19 cellular contexts compared by ENCODE assay signal in genomic region chr1:226026833-226027232, GRCh38.
"Had no signal": no experiment of that assay in that cellular context is flagged by ENCODE, and none has a peak within 500 bp of the region (broad histone marks: within the 10 kb centered on the region; RNA-seq: fewer than 3 reads in every experiment).

No MANE protein-coding gene starts in this region.

- H3K27me3 Mint-ChIP-seq: activated CD4-positive, alpha-beta memory T cell treated with anti-CD3 and anti-CD28 coated beads, Interleukin-2, amount 10 ng/mL, durations not matched to agents 7 days and 5 days; progenitor cell of endocrine pancreas; stimulated activated naive CD8-positive, alpha-beta T cell treated with anti-CD3 and anti-CD28 coated beads, Interleukin-15, amount 100 ng/mL, for 72 hours had no signal

- H3K27ac Mint-ChIP-seq: activated CD4-positive, alpha-beta memory T cell treated with anti-CD3 and anti-CD28 coated beads, Interleukin-2, amount 10 ng/mL, durations not matched to agents 7 days and 5 days; activated CD8-positive, alpha-beta memory T cell treated with anti-CD3 and anti-CD28 coated beads, Interleukin-2, amount 10 ng/mL, durations not matched to agents 7 days and 5 days; activated T-helper 2 cell treated with anti-CD3 and anti-CD28 coated beads, Interferon-gamma antibody, Interleukin-2, Interleukin-4, amounts not matched to agents 10 μg/mL and 5 μg/mL and 100 μg/mL, durations not matched to agents 14 hours and 24 hours and 36 hours; immature natural killer cell; progenitor cell of endocrine pancreas; stimulated activated naive CD8-positive, alpha-beta T cell treated with anti-CD3 and anti-CD28 coated beads, Interleukin-15, amount 100 ng/mL, for 72 hours; T-helper 2 cell treated with Interferon-gamma antibody and Interleukin-4, amounts not matched to agents 5 μg/mL and 100 μg/mL, for 36 hours; WTC11 had no signal

- H3K4me3 ChIP-seq: breast epithelium, left ventricle myocardium inferior, right atrium auricular region, vagina had no signal

- ATAC-seq: activated CD8-positive, alpha-beta memory T cell treated with anti-CD3 and anti-CD28 coated beads, Interleukin-2, amount 10 ng/mL, durations not matched to agents 7 days and 5 days; stimulated activated naive CD8-positive, alpha-beta T cell treated with anti-CD3 and anti-CD28 coated beads, Interleukin-15, amount 100 ng/mL, for 72 hours; WTC11 had no signal

- H3K36me3 ChIP-seq: breast epithelium, left ventricle myocardium inferior, right atrium auricular region, vagina had no signal

- H3K27ac ChIP-seq: breast epithelium, left ventricle myocardium inferior, right atrium auricular region had no signal

- H3K4me3 Mint-ChIP-seq: activated CD4-positive, alpha-beta memory T cell treated with anti-CD3 and anti-CD28 coated beads, Interleukin-2, amount 10 ng/mL, durations not matched to agents 7 days and 5 days; activated CD8-positive, alpha-beta memory T cell treated with anti-CD3 and anti-CD28 coated beads, Interleukin-2, amount 10 ng/mL, durations not matched to agents 7 days and 5 days; immature natural killer cell; neural crest cell; stimulated activated naive CD8-positive, alpha-beta T cell treated with anti-CD3 and anti-CD28 coated beads, Interleukin-15, amount 100 ng/mL, for 72 hours; T-helper 2 cell treated with Interferon-gamma antibody and Interleukin-4, amounts not matched to agents 5 μg/mL and 100 μg/mL, for 36 hours; WTC11 had no signal

- H3K9me3 Mint-ChIP-seq: activated CD4-positive, alpha-beta memory T cell treated with anti-CD3 and anti-CD28 coated beads, Interleukin-2, amount 10 ng/mL, durations not matched to agents 7 days and 5 days; activated T-helper 2 cell treated with anti-CD3 and anti-CD28 coated beads, Interferon-gamma antibody, Interleukin-2, Interleukin-4, amounts not matched to agents 10 μg/mL and 5 μg/mL and 100 μg/mL, durations not matched to agents 14 hours and 24 hours and 36 hours; immature natural killer cell; neural crest cell; stimulated activated naive CD8-positive, alpha-beta T cell treated with anti-CD3 and anti-CD28 coated beads, Interleukin-15, amount 100 ng/mL, for 72 hours; T-helper 2 cell treated with Interferon-gamma antibody and Interleukin-4, amounts not matched to agents 5 μg/mL and 100 μg/mL, for 36 hours; WTC11 had no signal

- H3K9me3 ChIP-seq: breast epithelium, left ventricle myocardium inferior, right atrium auricular region, vagina had no signal

- H3K4me1 ChIP-seq: breast epithelium, left ventricle myocardium inferior, right atrium auricular region, vagina had no signal

- DNase-seq: activated CD4-positive, alpha-beta memory T cell treated with anti-CD3 and anti-CD28 coated beads, Interleukin-2, amount 10 ng/mL, durations not matched to agents 7 days and 5 days; activated CD4-positive, alpha-beta T cell treated with anti-CD3 and anti-CD28 coated beads for 4 hours; activated CD8-positive, alpha-beta memory T cell treated with anti-CD3 and anti-CD28 coated beads, Interleukin-2, amount 10 ng/mL, durations not matched to agents 7 days and 5 days; activated naive CD4-positive, alpha-beta T cell treated with anti-CD3 and anti-CD28 coated beads, Interleukin-2, amount 50 U/mL, for 16 hours; cerebellar nuclear complex; cortex of kidney; immature natural killer cell; kidney glomerular epithelial cell; left ventricle myocardium inferior; mammary epithelial cell; stimulated activated naive CD8-positive, alpha-beta T cell treated with anti-CD3 and anti-CD28 coated beads, Interleukin-15, amount 100 ng/mL, for 72 hours had no signal

- H3K36me3 Mint-ChIP-seq: activated CD8-positive, alpha-beta memory T cell treated with anti-CD3 and anti-CD28 coated beads, Interleukin-2, amount 10 ng/mL, durations not matched to agents 7 days and 5 days; immature natural killer cell; WTC11 had no signal

- H3K4me1 Mint-ChIP-seq: immature natural killer cell, neural crest cell, WTC11 had no signal
